Comparison of ENCODE assay signal across 8 cellular contexts in the genomic region with DNA sequence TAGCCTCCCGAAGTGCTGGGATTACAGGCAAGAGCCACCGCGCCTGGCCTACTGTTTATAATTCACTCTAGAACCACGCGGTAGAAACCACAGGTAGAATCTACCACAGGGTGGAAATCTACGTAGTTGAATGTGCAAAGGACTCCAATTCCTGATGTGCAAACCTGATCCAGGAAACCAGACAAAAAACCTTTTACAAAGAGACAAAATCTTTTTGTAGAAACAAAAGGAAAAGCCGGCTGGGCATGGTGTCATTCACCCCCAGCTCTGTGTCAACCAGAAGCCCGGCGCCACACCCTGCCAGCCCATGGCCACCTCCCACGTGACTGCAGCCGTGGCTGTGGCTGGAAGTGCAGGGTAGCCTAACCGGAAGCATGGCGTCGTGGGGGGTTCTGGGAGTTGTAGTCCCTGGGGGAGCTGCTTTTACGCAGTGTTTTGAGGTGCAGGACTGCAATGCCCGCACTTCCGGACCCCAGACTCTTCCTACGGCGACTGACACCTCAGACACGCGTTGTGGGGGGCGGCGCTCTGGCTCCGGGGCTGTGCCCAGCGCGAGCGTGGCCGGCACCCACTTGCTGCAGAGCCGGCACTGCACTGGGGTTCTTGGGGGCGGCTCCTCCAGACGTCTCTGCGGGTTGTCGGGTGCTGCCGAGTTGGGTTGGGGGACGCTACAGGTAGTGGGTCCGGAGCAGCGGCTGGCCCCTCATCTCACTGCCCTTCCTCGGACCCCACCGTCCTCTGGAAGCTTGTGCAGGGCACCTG. TPM values are rescaled to one million over a fixed set of nuclear protein-coding genes. Genes with fewer than 3 reads are reported as not detected.
DNase-seq lines count a peak whose midpoint lies in the region; ATAC-seq and TF ChIP-seq lines count a peak whose summit lies in the region.

No MANE protein-coding gene starts in this region.

- no peaks in the 10 kb centered on the region for H3K9me3 Mint-ChIP-seq in activated CD4-positive, alpha-beta T cell treated with anti-CD3 and anti-CD28 coated beads, Interleukin-2, amount 10 ng/mL, durations not matched to agents 7 days and 5 days
- H3K9me3 Mint-ChIP-seq in dendritic cell treated with granulocyte-macrophage colony-stimulating factor and Interleukin-4, amounts not matched to agents 40 ng/mL and 50 ng/mL, for 4 days = no peaks in the 10 kb centered on the region

- H3K27me3 Mint-ChIP-seq in activated CD4-positive, alpha-beta T cell treated with anti-CD3 and anti-CD28 coated beads, Interleukin-2, amount 10 ng/mL, durations not matched to agents 7 days and 5 days = no peaks in the 10 kb centered on the region
- H3K27me3 Mint-ChIP-seq in dendritic cell treated with granulocyte-macrophage colony-stimulating factor and Interleukin-4, amounts not matched to agents 40 ng/mL and 50 ng/mL, for 4 days = no peaks in the 10 kb centered on the region

- peak overlapping the region; percentile 98 for H3K27ac Mint-ChIP-seq in activated CD4-positive, alpha-beta T cell treated with anti-CD3 and anti-CD28 coated beads, Interleukin-2, amount 10 ng/mL, durations not matched to agents 7 days and 5 days
- peak overlapping the region; percentile 88 for H3K27ac Mint-ChIP-seq in dendritic cell treated with granulocyte-macrophage colony-stimulating factor and Interleukin-4, amounts not matched to agents 40 ng/mL and 50 ng/mL, for 4 days

- H3K36me3 Mint-ChIP-seq in activated CD4-positive, alpha-beta T cell treated with anti-CD3 and anti-CD28 coated beads, Interleukin-2, amount 10 ng/mL, durations not matched to agents 7 days and 5 days (ENCODE audit: low read depth) = peaks cover 3% of the 10 kb centered on the region
- peaks cover 5% of the 10 kb centered on the region for H3K36me3 Mint-ChIP-seq in dendritic cell treated with granulocyte-macrophage colony-stimulating factor and Interleukin-4, amounts not matched to agents 40 ng/mL and 50 ng/mL, for 4 days (ENCODE audit: low read depth)

- H3K27ac ChIP-seq in C4-2B = peak overlapping the region; percentile 61
- H3K27ac ChIP-seq in left lung = peak overlapping the region; percentile 85 to 96

- peak overlapping the region; percentile 54 to 57 for H3K4me3 ChIP-seq in left lung

- CTCF ChIA-PET in activated CD4-positive, alpha-beta T cell treated with anti-CD3 and anti-CD28 coated beads, Interleukin-2, amount 10 ng/mL, durations not matched to agents 7 days and 5 days (lab: Charles Lee) = interaction anchor here (0.6 to 1.2 kb wide), 7 partner anchors 11 to 288 kb away, joined by 3 read pairs; no protein-coding TSS in a partner anchor

- no peaks in the 10 kb centered on the region for H3K27me3 ChIP-seq in left lung

- DNase-seq in NCI-H526 (lab: John Stamatoyannopoulos, UW) (peak; percentile 82 to 94), left lung (peak; percentile 98 to 99)
- peak; percentile 99 for DNase-seq in activated CD4-positive, alpha-beta T cell treated with anti-CD3 and anti-CD28 coated beads, Interleukin-2, amount 10 ng/mL, durations not matched to agents 7 days and 5 days
- DNase-seq in stimulated activated CD4-positive, alpha-beta T cell treated with anti-CD3 and anti-CD28 coated beads, Interleukin-2, amount 100 ng/mL, for 4 hours (ENCODE audit: low read depth) = peak; percentile 94

- H3K36me3 ChIP-seq in left lung = no peaks in the 10 kb centered on the region

- POLR2A ChIA-PET in activated CD4-positive, alpha-beta T cell treated with anti-CD3 and anti-CD28 coated beads, Interleukin-2, amount 10 ng/mL, durations not matched to agents 7 days and 5 days (lab: Charles Lee) = interaction anchor here (0.6 to 1.1 kb wide), 3 partner anchors 9 to 151 kb away, joined by 3 to 5 read pairs (median 4); no protein-coding TSS in a partner anchor

- peaks cover 0 to 26% of the 10 kb centered on the region in 2 donors for H3K4me1 ChIP-seq in left lung

- ATAC-seq in GM19328 (IDR thresholded peaks at IDR 0.05; ENCODE audit: unreplicated experiment) (peak; percentile 98), HG03469 (IDR thresholded peaks at IDR 0.05; ENCODE audit: unreplicated experiment) (peak; percentile 97), left lung (peak; percentile 100)

- H3K4me1 Mint-ChIP-seq in activated CD4-positive, alpha-beta T cell treated with anti-CD3 and anti-CD28 coated beads, Interleukin-2, amount 10 ng/mL, durations not matched to agents 7 days and 5 days = peaks cover 30% of the 10 kb centered on the region
- H3K4me1 Mint-ChIP-seq in dendritic cell treated with granulocyte-macrophage colony-stimulating factor and Interleukin-4, amounts not matched to agents 40 ng/mL and 50 ng/mL, for 4 days (ENCODE audit: low read depth) = peaks cover 20% of the 10 kb centered on the region

- no peaks in the 10 kb centered on the region for H3K9me3 ChIP-seq in left lung

- peak overlapping the region; percentile 75 for H3K4me3 Mint-ChIP-seq in activated CD4-positive, alpha-beta T cell treated with anti-CD3 and anti-CD28 coated beads, Interleukin-2, amount 10 ng/mL, durations not matched to agents 7 days and 5 days
- H3K4me3 Mint-ChIP-seq in dendritic cell treated with granulocyte-macrophage colony-stimulating factor and Interleukin-4, amounts not matched to agents 40 ng/mL and 50 ng/mL, for 4 days = peak overlapping the region; percentile 86

- no peak for TF ChIP-seq CTCF in C4-2B (conservative IDR thresholded peaks at IDR 0.05)
- peak in 1 of 2 donors; percentile 72 for TF ChIP-seq CTCF in left lung (IDR thresholded peaks at IDR 0.05)

- intact Hi-C loops in dendritic cell treated with granulocyte-macrophage colony-stimulating factor and Interleukin-4, amounts not matched to agents 40 ng/mL and 50 ng/mL, for 4 days (cut with micrococcal nuclease) = loop anchor here (5.0 kb wide), 1 partner anchor 41 kb away; a partner anchor contains a TSS
- intact Hi-C loops in left lung (cut with DNase I) = no loop called here

RNA-seq across cellular contexts. Expression of a gene that starts 41.5 kb away (rescaled TPM):
- 10 to 100 TPM; 37.1 to 41.5 TPM for total RNA-seq in activated CD4-positive, alpha-beta T cell treated with anti-CD3 and anti-CD28 coated beads, Interleukin-2, amount 10 ng/mL, durations not matched to agents 7 days and 5 days
- 10 to 100 TPM; 28.4 to 34.4 TPM for total RNA-seq in left lung

RNA-seq across cellular contexts. Expression of a gene that starts 57.7 kb away (rescaled TPM):
- total RNA-seq in activated CD4-positive, alpha-beta T cell treated with anti-CD3 and anti-CD28 coated beads, Interleukin-2, amount 10 ng/mL, durations not matched to agents 7 days and 5 days = 1 to 10 TPM in 1 of 2 experiments, under 1 TPM in 1; 0.72 to 1.6 TPM
- total RNA-seq in left lung = not detected

Comparison
In these comparisons a context has a peak if more than half of its experiments do, and no peak if none do; other contexts are left out.
1. Peak in every context shown above with its lines: DNase-seq, ATAC-seq, H3K4me3 ChIP-seq and H3K27ac ChIP-seq.